In genomic region chr19:2318923-2319322, GRCh38 we compare ENCODE assay signal across 18 cellular contexts. TPM values are rescaled to one million over a fixed set of nuclear protein-coding genes. Genes with fewer than 3 reads are reported as not detected.
DNase-seq lines count a peak whose midpoint lies in the region; ATAC-seq, FAIRE-seq and TF ChIP-seq lines count a peak whose summit lies in the region.
"Had no signal": no experiment of that assay in that cellular context is flagged by ENCODE, and none has a peak within 500 bp of the region (broad histone marks: within the 10 kb centered on the region; RNA-seq: fewer than 3 reads in every experiment).

No MANE protein-coding gene starts in this region.

- H3K27me3 Mint-ChIP-seq in memory B cell = no peaks in the 10 kb centered on the region

- peaks cover 34% of the 10 kb centered on the region for H3K4me1 Mint-ChIP-seq in memory B cell

- WGBS in HepG2 (ENCODE audit: low lambda C conversion rate) = 52% methylated on average over 6 of the region's 6 CpGs
- WGBS in right lobe of liver (ENCODE audit: insufficient coverage, low coverage, low lambda C conversion rate, missing lambda C conversion rate) = 40% methylated on average over 1 of the region's 6 CpGs

- H3F3A ChIP-seq in OCI-LY1 (ENCODE audit: insufficient read depth, low read length) = no peaks in the 10 kb centered on the region

- H3K9ac ChIP-seq in HepG2 (ENCODE audit: insufficient read depth, low read depth, low read length) = no peak overlapping the region
- H3K9ac ChIP-seq in OCI-LY1 (ENCODE audit: low read length) = no peak overlapping the region

- intact Hi-C loops in HepG2 (cut with micrococcal nuclease; ENCODE audit: unreplicated experiment) (loop anchor here (10.0 kb wide), 2 partner anchors 84 to 296 kb away; partner anchors contain the start of genes PLEKHJ1 and SF3A2), right lobe of liver (cut with DNase I) (loop anchor here in 1 of 2 donors (10.0 kb wide), 1 partner anchor 84 kb away; the partner anchor contains the start of genes PLEKHJ1 and SF3A2)

- no peak overlapping the region for H3K4me2 ChIP-seq in HepG2 (ENCODE audit: low read depth, low read length)
- no peak overlapping the region for H3K4me2 ChIP-seq in OCI-LY1 (ENCODE audit: low read length)

- no peaks in the 10 kb centered on the region for H4K20me1 ChIP-seq in HepG2 (ENCODE audit: insufficient read depth, low read length)
- no peaks in the 10 kb centered on the region for H4K20me1 ChIP-seq in OCI-LY1 (ENCODE audit: insufficient read depth, low read length)

- POLR2A ChIA-PET in HepG2 (lab: Yijun Ruan, JAX) = interaction anchor here (1.2 kb wide), 1 partner anchor 9 kb away, joined by 3 read pairs; no protein-coding TSS in a partner anchor

- H3K9me3 ChIP-seq in HepG2 (ENCODE audit: low read length) (peaks cover 9% of the 10 kb centered on the region), right lobe of liver (no peaks in the 10 kb centered on the region), OCI-LY1 (ENCODE audit: low read length) (peaks cover 11% of the 10 kb centered on the region)

- H3K4me1 ChIP-seq in HepG2 (ENCODE audit: insufficient read depth, low read length) (peaks cover 30% of the 10 kb centered on the region), right lobe of liver (no peaks in the 10 kb centered on the region), OCI-LY1 (ENCODE audit: insufficient read depth, low read length, severe bottlenecking) (peaks cover 37% of the 10 kb centered on the region)
- H3K4me1 ChIP-seq: HAP-1 had no signal

- CTCF ChIA-PET in HepG2 (lab: Yijun Ruan, JAX; ENCODE audit: low intra/inter-chr PET ratio, low total read pairs) = no interaction called here

- H2AFZ ChIP-seq in HepG2 (ENCODE audit: low read length) = no peak overlapping the region
- no peak overlapping the region for H2AFZ ChIP-seq in OCI-LY1 (ENCODE audit: low read length)

- ATAC-seq in HepG2 (no peak), right lobe of liver (no peak), memory B cell (ENCODE audit: low read depth) (no peak), HG02571 (IDR thresholded peaks at IDR 0.05; ENCODE audit: unreplicated experiment) (no peak)

- TF ChIP-seq CTCF in HepG2 (CRISPR knock-in tag; IDR thresholded peaks at IDR 0.05) (no peak), right lobe of liver (IDR thresholded peaks at IDR 0.05) (no peak), OCI-LY1 (IDR thresholded peaks at IDR 0.05; ENCODE audit: low read length) (no peak)

- in situ Hi-C loops in HepG2 (cut with HindIII; ENCODE audit: extremely low pct_ligation_motif_present, low pct_unique_long_range_greater_than_20kb) = loop anchor here (5.0 to 10.0 kb wide), 3 partner anchors 42 to 164 kb away; partner anchors contain the start of genes AP3D1, PLEKHJ1 and SF3A2

- H3K4me3 ChIP-seq in HepG2 (replicated peaks in 1 of 3; ENCODE audit: insufficient read depth in 1 of 3, low read depth in 2 of 3, low read length in 3 of 3) (no peak overlapping the region), right lobe of liver (no peak overlapping the region), OCI-LY1 (ENCODE audit: low read depth, low read length, poor library complexity, severe bottlenecking) (no peak overlapping the region)
- H3K4me3 ChIP-seq: HAP-1 had no signal

- H3K79me2 ChIP-seq in HepG2 (ENCODE audit: insufficient read depth, low read length) (no peaks in the 10 kb centered on the region), OCI-LY1 (ENCODE audit: insufficient read depth, low read length) (no peaks in the 10 kb centered on the region)

- TF ChIP-seq POLR2A in HepG2 (IDR thresholded peaks at IDR 0.05; ENCODE audit: insufficient read depth in 1 of 2, low read depth in 2 of 2, low read length in 2 of 2) (no peak), right lobe of liver (IDR thresholded peaks at IDR 0.05) (no peak)

- TF ChIP-seq RAD21 in HepG2 (CRISPR knock-in tag; IDR thresholded peaks at IDR 0.05) = no peak

- peaks cover 3% of the 10 kb centered on the region for H3K9me3 Mint-ChIP-seq in memory B cell

- peak overlapping the region; percentile 27 for H3K4me3 Mint-ChIP-seq in memory B cell
- H3K4me3 Mint-ChIP-seq: CD4-positive, alpha-beta memory T cell; HFFc6 had no signal

- H3K36me3 ChIP-seq in HepG2 (replicated peaks in 1 of 2; ENCODE audit: control insufficient read depth in 1 of 2, insufficient read depth in 2 of 2, low read length in 2 of 2) (peaks cover 0 to 13% of the 10 kb centered on the region in 2 experiments; a peak in 3 of 5 replicates), right lobe of liver (no peaks in the 10 kb centered on the region), OCI-LY1 (ENCODE audit: insufficient read depth, low read length) (peaks cover 37% of the 10 kb centered on the region)

- no peak overlapping the region for H3K27ac ChIP-seq in HepG2 (ENCODE audit: extremely low read length, insufficient read depth, low read length)
- H3K27ac ChIP-seq in right lobe of liver = no peak overlapping the region
- peak overlapping the region; percentile 50 for H3K27ac ChIP-seq in OCI-LY1 (ENCODE audit: low read depth, low read length, poor library complexity, severe bottlenecking)
- H3K27ac ChIP-seq: 22Rv1, C4-2B had no signal

- FAIRE-seq in HepG2 (lab: Jason Lieb, UNC) = no peak
- FAIRE-seq: G401.6 had no signal

- peak overlapping the region; percentile 74 for H3K27ac Mint-ChIP-seq in memory B cell
- H3K27ac Mint-ChIP-seq: HFFc6 had no signal

- BruUV-seq in HepG2 (replicated peaks; lab: Mats Ljungman, UMichigan) = no TSS peak

- TF ChIP-seq EP300 in HepG2 (IDR thresholded peaks at IDR 0.05; ENCODE audit: low read depth in 2 of 2, low read length in 2 of 2) = no peak
- TF ChIP-seq EP300 in HepG2 (CRISPR knock-in tag; IDR thresholded peaks at IDR 0.05; ENCODE audit: borderline replicate concordance) = no peak

- H3K9me2 ChIP-seq in OCI-LY1 (ENCODE audit: low read depth, low read length) = no peaks in the 10 kb centered on the region

- peaks cover 5% of the 10 kb centered on the region for H3K36me3 Mint-ChIP-seq in memory B cell

- H3K27me3 ChIP-seq in HepG2 (ENCODE audit: control insufficient read depth in 1 of 2, insufficient read depth in 2 of 2, low read length in 2 of 2) (0 out of 5 replicates have a peak, but pooled peaks cover 0 to 3% of the 10 kb centered on the region in 2 experiments), right lobe of liver (no peaks in the 10 kb centered on the region), OCI-LY1 (ENCODE audit: insufficient read depth, low read length) (peaks cover 11% of the 10 kb centered on the region; the same call in 1 of the 2 replicates)

- no peak for DNase-seq in HepG2 (ENCODE audit: low spot score)
- no peak for DNase-seq in right lobe of liver
- no peak for DNase-seq in memory B cell (ENCODE audit: low spot score in 2 of 2)
- DNase-seq in NCI-H446 (lab: John Stamatoyannopoulos, UW) = no peak
- no peak for DNase-seq in HT-29 (ENCODE audit: low spot score)
- DNase-seq in dermis blood vessel endothelial cell = no peak
- DNase-seq: AML-193; CD4-positive, alpha-beta memory T cell; DMS79; EL; GOT3; HFFc6 had no signal

RNA-seq across cellular contexts. Expression of gene LSM7, which starts 9.5 kb away (rescaled TPM):
- total RNA-seq in HepG2 (2016; rRNA removed; fragmentation: Illumina TruSeq; extraction: Trizol) (140 and 152 TPM in 2 replicates), right lobe of liver (10 to 100 TPM; 22.4 to 64.2 (median 28.2) TPM), dermis blood vessel endothelial cell (114 and 166 TPM in 2 replicates)
- 44.1 and 45.1 TPM in 2 replicates for total RNA-seq in HepG2 (2016; cell fraction: cytosol; rRNA removed; fragmentation: Illumina TruSeq; extraction: Trizol; ENCODE audit: low read depth)
- 149 and 168 TPM in 2 replicates for total RNA-seq in HepG2 (2016; cell fraction: insoluble cytoplasmic fraction; rRNA removed; fragmentation: Illumina TruSeq; extraction: Trizol)
- total RNA-seq in HepG2 (2016; cell fraction: membrane; rRNA removed; fragmentation: Illumina TruSeq; extraction: Trizol) = 74.4 and 75.3 TPM in 2 replicates
- total RNA-seq in HepG2 (2016; cell fraction: nucleus; rRNA removed; fragmentation: Illumina TruSeq; extraction: Trizol) = 48.6 and 65.2 TPM in 2 replicates
- polyA plus RNA-seq in HepG2 (2011; rRNA removed) = 197 and 205 TPM in 2 replicates
- 474 and 745 TPM in 2 replicates for polyA plus RNA-seq in HepG2 (2011; cell fraction: cytosol; rRNA removed)
- 183 and 205 TPM in 2 replicates for polyA plus RNA-seq in HepG2 (2011; cell fraction: nucleus; rRNA removed)
- 107 and 132 TPM in 2 replicates for polyA plus RNA-seq in HepG2 (2012)
- 60.8 and 62.0 TPM in 2 replicates for polyA plus RNA-seq in HepG2 (2016; cell fraction: cytosol; fragmentation: Illumina TruSeq; extraction: Trizol; ENCODE audit: low read depth)
- 210 and 243 TPM in 2 replicates for polyA plus RNA-seq in HepG2 (2016; cell fraction: insoluble cytoplasmic fraction; fragmentation: Illumina TruSeq; extraction: Trizol; ENCODE audit: low read depth)
- polyA plus RNA-seq in HepG2 (2016; cell fraction: membrane; fragmentation: Illumina TruSeq; extraction: Trizol; ENCODE audit: low read depth) = 91.7 and 96.1 TPM in 2 replicates
- polyA plus RNA-seq in HepG2 (2016; cell fraction: nucleus; fragmentation: Illumina TruSeq; extraction: Trizol; ENCODE audit: insufficient read depth, low read depth) = 132 and 138 TPM in 2 replicates
- polyA minus RNA-seq in HepG2 (2011; rRNA and poly(A)+ RNA removed; ENCODE audit: low replicate concordance) = 42.2 and 52.7 TPM in 2 replicates
- 19.9 and 26.7 TPM in 2 replicates for polyA minus RNA-seq in HepG2 (2011; cell fraction: cytosol; rRNA and poly(A)+ RNA removed)
- polyA minus RNA-seq in HepG2 (2011; cell fraction: nucleus; rRNA and poly(A)+ RNA removed) = 24.1 and 27.4 TPM in 2 replicates
- 276 and 306 TPM in 2 replicates for total RNA-seq in HT-29 (2014; rRNA removed; shearing (Covaris generic))

RNA-seq across cellular contexts. Expression of gene SPPL2B, which starts 9.6 kb away (rescaled TPM):
- total RNA-seq in HepG2 (2016; rRNA removed; fragmentation: Illumina TruSeq; extraction: Trizol) (3.4 and 15.2 TPM in 2 replicates), right lobe of liver (10 to 100 TPM; 11.8 to 39.8 (median 26.5) TPM), dermis blood vessel endothelial cell (32.1 and 33.2 TPM in 2 replicates)
- 6.9 and 7.1 TPM in 2 replicates for total RNA-seq in HepG2 (2016; cell fraction: cytosol; rRNA removed; fragmentation: Illumina TruSeq; extraction: Trizol; ENCODE audit: low read depth)
- total RNA-seq in HepG2 (2016; cell fraction: insoluble cytoplasmic fraction; rRNA removed; fragmentation: Illumina TruSeq; extraction: Trizol) = 2.9 and 18.4 TPM in 2 replicates
- 7.4 and 8.6 TPM in 2 replicates for total RNA-seq in HepG2 (2016; cell fraction: membrane; rRNA removed; fragmentation: Illumina TruSeq; extraction: Trizol)
- 23.4 and 26.4 TPM in 2 replicates for total RNA-seq in HepG2 (2016; cell fraction: nucleus; rRNA removed; fragmentation: Illumina TruSeq; extraction: Trizol)
- 14.9 and 20.5 TPM in 2 replicates for polyA plus RNA-seq in HepG2 (2011; rRNA removed)
- polyA plus RNA-seq in HepG2 (2011; cell fraction: cytosol; rRNA removed) = 6.0 and 9.1 TPM in 2 replicates
- 268 and 341 TPM in 2 replicates for polyA plus RNA-seq in HepG2 (2011; cell fraction: nucleus; rRNA removed)
- 23.1 and 25.3 TPM in 2 replicates for polyA plus RNA-seq in HepG2 (2012)
- 1.2 and 1.3 TPM in 2 replicates for polyA plus RNA-seq in HepG2 (2016; cell fraction: cytosol; fragmentation: Illumina TruSeq; extraction: Trizol; ENCODE audit: low read depth)
- polyA plus RNA-seq in HepG2 (2016; cell fraction: insoluble cytoplasmic fraction; fragmentation: Illumina TruSeq; extraction: Trizol; ENCODE audit: low read depth) = 3.0 and 4.0 TPM in 2 replicates
- 2.8 and 3.3 TPM in 2 replicates for polyA plus RNA-seq in HepG2 (2016; cell fraction: membrane; fragmentation: Illumina TruSeq; extraction: Trizol; ENCODE audit: low read depth)
- polyA plus RNA-seq in HepG2 (2016; cell fraction: nucleus; fragmentation: Illumina TruSeq; extraction: Trizol; ENCODE audit: insufficient read depth, low read depth) = 101 and 111 TPM in 2 replicates
- polyA minus RNA-seq in HepG2 (2011; rRNA and poly(A)+ RNA removed; ENCODE audit: low replicate concordance) = 14.4 and 27.8 TPM in 2 replicates
- polyA minus RNA-seq in HepG2 (2011; cell fraction: cytosol; rRNA and poly(A)+ RNA removed) = 5.8 and 11.0 TPM in 2 replicates
- 17.9 and 24.7 TPM in 2 replicates for polyA minus RNA-seq in HepG2 (2011; cell fraction: nucleus; rRNA and poly(A)+ RNA removed)
- 85.0 and 121 TPM in 2 replicates for total RNA-seq in HT-29 (2014; rRNA removed; shearing (Covaris generic))

RNA-seq across cellular contexts. Expression of gene LINGO3, which starts 11.0 kb away (rescaled TPM):
- not detected in 2 replicates for total RNA-seq in HepG2 (2016; rRNA removed; fragmentation: Illumina TruSeq; extraction: Trizol)
- total RNA-seq in HepG2 (2016; cell fraction: cytosol; rRNA removed; fragmentation: Illumina TruSeq; extraction: Trizol; ENCODE audit: low read depth) = not detected in 2 replicates
- not detected in 2 replicates for total RNA-seq in HepG2 (2016; cell fraction: insoluble cytoplasmic fraction; rRNA removed; fragmentation: Illumina TruSeq; extraction: Trizol)
- total RNA-seq in HepG2 (2016; cell fraction: membrane; rRNA removed; fragmentation: Illumina TruSeq; extraction: Trizol) = not detected in 2 replicates
- not detected in 2 replicates for total RNA-seq in HepG2 (2016; cell fraction: nucleus; rRNA removed; fragmentation: Illumina TruSeq; extraction: Trizol)
- not detected in 2 replicates for polyA plus RNA-seq in HepG2 (2011; rRNA removed)
- polyA plus RNA-seq in HepG2 (2011; cell fraction: cytosol; rRNA removed) = not detected in 2 replicates
- not detected in 2 replicates for polyA plus RNA-seq in HepG2 (2011; cell fraction: nucleus; rRNA removed)
- not detected in 2 replicates for polyA plus RNA-seq in HepG2 (2012)
- not detected in 2 replicates for polyA plus RNA-seq in HepG2 (2016; cell fraction: cytosol; fragmentation: Illumina TruSeq; extraction: Trizol; ENCODE audit: low read depth)
- not detected in 2 replicates for polyA plus RNA-seq in HepG2 (2016; cell fraction: insoluble cytoplasmic fraction; fragmentation: Illumina TruSeq; extraction: Trizol; ENCODE audit: low read depth)
- polyA plus RNA-seq in HepG2 (2016; cell fraction: membrane; fragmentation: Illumina TruSeq; extraction: Trizol; ENCODE audit: low read depth) = not detected in 2 replicates
- not detected in 2 replicates for polyA plus RNA-seq in HepG2 (2016; cell fraction: nucleus; fragmentation: Illumina TruSeq; extraction: Trizol; ENCODE audit: insufficient read depth, low read depth)
- not detected in 2 replicates for polyA minus RNA-seq in HepG2 (2011; rRNA and poly(A)+ RNA removed; ENCODE audit: low replicate concordance)
- not detected in 2 replicates for polyA minus RNA-seq in HepG2 (2011; cell fraction: cytosol; rRNA and poly(A)+ RNA removed)
- polyA minus RNA-seq in HepG2 (2011; cell fraction: nucleus; rRNA and poly(A)+ RNA removed) = not detected in 2 replicates
- total RNA-seq in right lobe of liver = not detected
- total RNA-seq in HT-29 (2014; rRNA removed; shearing (Covaris generic)) = 0.20 TPM in 1 of 2 replicates, not detected in the other
- total RNA-seq in dermis blood vessel endothelial cell = not detected in 2 replicates
- total RNA-seq: HFFc6 had no signal

RNA-seq across cellular contexts. Expression of gene PEAK3, which starts 36.9 kb away (rescaled TPM):
- total RNA-seq in HepG2 (2016; rRNA removed; fragmentation: Illumina TruSeq; extraction: Trizol) (not detected in 2 replicates), right lobe of liver (under 1 TPM; 0.07 to 0.49 (median 0.36) TPM), dermis blood vessel endothelial cell (0.17 and 0.19 TPM in 2 replicates)
- total RNA-seq in HepG2 (2016; cell fraction: cytosol; rRNA removed; fragmentation: Illumina TruSeq; extraction: Trizol; ENCODE audit: low read depth) = not detected in 2 replicates
- not detected in 2 replicates for total RNA-seq in HepG2 (2016; cell fraction: insoluble cytoplasmic fraction; rRNA removed; fragmentation: Illumina TruSeq; extraction: Trizol)
- not detected in 2 replicates for total RNA-seq in HepG2 (2016; cell fraction: membrane; rRNA removed; fragmentation: Illumina TruSeq; extraction: Trizol)
- total RNA-seq in HepG2 (2016; cell fraction: nucleus; rRNA removed; fragmentation: Illumina TruSeq; extraction: Trizol) = not detected in 2 replicates
- not detected in 2 replicates for polyA plus RNA-seq in HepG2 (2011; rRNA removed)
- not detected in 2 replicates for polyA plus RNA-seq in HepG2 (2011; cell fraction: cytosol; rRNA removed)
- polyA plus RNA-seq in HepG2 (2011; cell fraction: nucleus; rRNA removed) = not detected in 2 replicates
- polyA plus RNA-seq in HepG2 (2012) = not detected in 2 replicates
- not detected in 2 replicates for polyA plus RNA-seq in HepG2 (2016; cell fraction: cytosol; fragmentation: Illumina TruSeq; extraction: Trizol; ENCODE audit: low read depth)
- not detected in 2 replicates for polyA plus RNA-seq in HepG2 (2016; cell fraction: insoluble cytoplasmic fraction; fragmentation: Illumina TruSeq; extraction: Trizol; ENCODE audit: low read depth)
- not detected in 2 replicates for polyA plus RNA-seq in HepG2 (2016; cell fraction: membrane; fragmentation: Illumina TruSeq; extraction: Trizol; ENCODE audit: low read depth)
- polyA plus RNA-seq in HepG2 (2016; cell fraction: nucleus; fragmentation: Illumina TruSeq; extraction: Trizol; ENCODE audit: insufficient read depth, low read depth) = not detected in 2 replicates
- not detected in 2 replicates for polyA minus RNA-seq in HepG2 (2011; rRNA and poly(A)+ RNA removed; ENCODE audit: low replicate concordance)
- polyA minus RNA-seq in HepG2 (2011; cell fraction: cytosol; rRNA and poly(A)+ RNA removed) = not detected in 2 replicates
- not detected in 2 replicates for polyA minus RNA-seq in HepG2 (2011; cell fraction: nucleus; rRNA and poly(A)+ RNA removed)
- total RNA-seq in HT-29 (2014; rRNA removed; shearing (Covaris generic)) = not detected in 2 replicates

RNA-seq across cellular contexts. Expression of gene TMPRSS9, which starts 41.1 kb away (rescaled TPM):
- 1.4 and 2.5 TPM in 2 replicates for total RNA-seq in HepG2 (2016; rRNA removed; fragmentation: Illumina TruSeq; extraction: Trizol)
- total RNA-seq in HepG2 (2016; cell fraction: cytosol; rRNA removed; fragmentation: Illumina TruSeq; extraction: Trizol; ENCODE audit: low read depth) = 0.62 and 1.7 TPM in 2 replicates
- total RNA-seq in HepG2 (2016; cell fraction: insoluble cytoplasmic fraction; rRNA removed; fragmentation: Illumina TruSeq; extraction: Trizol) = 1.4 and 2.0 TPM in 2 replicates
- 0.99 and 1.0 TPM in 2 replicates for total RNA-seq in HepG2 (2016; cell fraction: membrane; rRNA removed; fragmentation: Illumina TruSeq; extraction: Trizol)
- total RNA-seq in HepG2 (2016; cell fraction: nucleus; rRNA removed; fragmentation: Illumina TruSeq; extraction: Trizol) = 0.81 and 3.7 TPM in 2 replicates
- polyA plus RNA-seq in HepG2 (2011; rRNA removed) = 5.2 and 11.1 TPM in 2 replicates
- 2.1 and 2.3 TPM in 2 replicates for polyA plus RNA-seq in HepG2 (2011; cell fraction: cytosol; rRNA removed)
- 54.9 and 71.6 TPM in 2 replicates for polyA plus RNA-seq in HepG2 (2011; cell fraction: nucleus; rRNA removed)
- 5.1 and 14.1 TPM in 2 replicates for polyA plus RNA-seq in HepG2 (2012)
- polyA plus RNA-seq in HepG2 (2016; cell fraction: cytosol; fragmentation: Illumina TruSeq; extraction: Trizol; ENCODE audit: low read depth) = 0.45 and 0.55 TPM in 2 replicates
- polyA plus RNA-seq in HepG2 (2016; cell fraction: insoluble cytoplasmic fraction; fragmentation: Illumina TruSeq; extraction: Trizol; ENCODE audit: low read depth) = 1.1 and 1.2 TPM in 2 replicates
- polyA plus RNA-seq in HepG2 (2016; cell fraction: membrane; fragmentation: Illumina TruSeq; extraction: Trizol; ENCODE audit: low read depth) = 0.57 and 0.72 TPM in 2 replicates
- 3.4 and 5.2 TPM in 2 replicates for polyA plus RNA-seq in HepG2 (2016; cell fraction: nucleus; fragmentation: Illumina TruSeq; extraction: Trizol; ENCODE audit: insufficient read depth, low read depth)
- 4.8 TPM in 1 of 2 replicates, not detected in the other for polyA minus RNA-seq in HepG2 (2011; rRNA and poly(A)+ RNA removed; ENCODE audit: low replicate concordance)
- 1.7 and 2.6 TPM in 2 replicates for polyA minus RNA-seq in HepG2 (2011; cell fraction: cytosol; rRNA and poly(A)+ RNA removed)
- polyA minus RNA-seq in HepG2 (2011; cell fraction: nucleus; rRNA and poly(A)+ RNA removed) = 10.8 and 12.4 TPM in 2 replicates
- total RNA-seq in right lobe of liver = 1 to 10 TPM in 3 of 6 experiments, under 1 TPM in 3; 0.12 to 6.7 (median 2.9) TPM
- total RNA-seq in HT-29 (2014; rRNA removed; shearing (Covaris generic)) = 0.31 TPM in 1 of 2 replicates, not detected in the other
- total RNA-seq in dermis blood vessel endothelial cell = under 0.01 and 0.14 TPM in 2 replicates
- total RNA-seq: CD4-positive, alpha-beta memory T cell; HFFc6 had no signal
- polyA plus RNA-seq: CD4-positive, alpha-beta memory T cell had no signal
